In the genomic region with DNA sequence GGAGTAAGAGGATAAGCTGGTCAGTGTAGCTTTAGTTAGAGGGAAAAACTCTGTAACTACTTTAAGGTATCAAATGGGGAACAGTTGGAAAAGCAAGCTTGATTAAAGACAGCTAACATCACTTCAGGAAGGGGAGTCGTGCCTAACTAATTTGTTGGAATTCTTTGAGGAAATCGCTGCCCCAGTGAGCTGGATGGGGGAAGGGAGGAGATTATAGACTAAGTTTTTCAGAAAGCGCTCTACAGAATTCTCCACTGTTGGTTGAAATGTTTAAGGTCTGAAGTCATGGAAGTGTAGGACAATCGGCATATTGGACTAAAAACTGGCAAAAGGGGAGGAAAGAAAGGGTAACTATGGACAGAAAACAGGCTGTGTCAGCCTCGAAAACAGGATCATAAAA, we compare ENCODE assay signal across 26 cellular contexts.
DNase-seq lines count a peak whose midpoint lies in the region; ATAC-seq, FAIRE-seq and TF ChIP-seq lines count a peak whose summit lies in the region.
"Had no signal": no experiment of that assay in that cellular context is flagged by ENCODE, and none has a peak within 500 bp of the region (broad histone marks: within the 10 kb centered on the region; RNA-seq: fewer than 3 reads in every experiment).

No MANE protein-coding gene starts in this region.

- no peaks in the 10 kb centered on the region for H3K27me3 ChIP-seq in H1 (replicated peaks in 1 of 4; ENCODE audit: control insufficient read depth in 3 of 4, extremely low read depth in 1 of 4, insufficient read depth in 3 of 4, low read length in 3 of 4)
- H3K27me3 ChIP-seq in foreskin keratinocyte, result no peaks in the 10 kb centered on the region
- H3K27me3 ChIP-seq: BLaER1 treated with 17β-estradiol and CSF1 and Interleukin-3, amounts not matched to agents 10 nM and 100 nM had no signal

- H2BK5ac ChIP-seq in H1 (ENCODE audit: low read depth, low read length), result no peak overlapping the region

- FAIRE-seq in H1 (lab: Jason Lieb, UNC), result no peak
- FAIRE-seq: A204.1 had no signal

- POLR2A ChIA-PET in H1 (lab: Charles Lee; ENCODE audit: partially characterized antibody), result no interaction called here

- no peak overlapping the region for H4K91ac ChIP-seq in H1 (replicated peaks; ENCODE audit: insufficient read length, low read length)

- H3K4me3 ChIP-seq in AG10803 (ENCODE audit: low read length) (no peak overlapping the region), H1 (ENCODE audit: extremely low read depth in 1 of 4, insufficient read depth in 2 of 4, low read depth in 3 of 4, low read length in 4 of 4) (peak overlapping the region; percentile 11 to 50 (median 22); a peak in 5 of 8 replicates), mesodermal cell (ENCODE audit: extremely low read depth, insufficient read depth, low read length, poor library complexity, severe bottlenecking) (no peak overlapping the region)
- H3K4me3 ChIP-seq: BLaER1 treated with 17β-estradiol and CSF1 and Interleukin-3, amounts not matched to agents 10 nM and 100 nM; tibial artery had no signal

- no peak overlapping the region for H4K5ac ChIP-seq in H1 (ENCODE audit: insufficient read length, low read depth, low read length)

- H3K27ac ChIP-seq in H1 (ENCODE audit: low read depth, low read length) (no peak overlapping the region), mesodermal cell (ENCODE audit: low read depth, low read length, severe bottlenecking) (peak overlapping the region; percentile 84), foreskin keratinocyte (no peak overlapping the region)
- H3K27ac ChIP-seq: BLaER1 treated with 17β-estradiol and CSF1 and Interleukin-3, amounts not matched to agents 10 nM and 100 nM; tibial artery had no signal

- H2BK15ac ChIP-seq in H1 (ENCODE audit: low read length), result no peak overlapping the region

- H3K27ac Mint-ChIP-seq in HFFc6, result peak overlapping the region; percentile 80
- H3K27ac Mint-ChIP-seq: activated CD8-positive, alpha-beta T cell treated with anti-CD3 and anti-CD28 coated beads, Interleukin-2, amount 10 ng/mL, durations not matched to agents 7 days and 5 days; activated naive CD8-positive, alpha-beta T cell; activated T-cell treated with anti-CD3 and anti-CD28 coated beads, Interleukin-2, amount 50 U/mL, for 72 hours; dendritic cell treated with granulocyte-macrophage colony-stimulating factor and Interleukin-4, amounts not matched to agents 40 ng/mL and 50 ng/mL, for 4 days; memory B cell; stimulated activated memory B cell treated with anti-CD40 and anti-IgM and Interleukin-4, amounts not matched to agents 10 μg/mL and 1 μg/mL and 100 μg/mL, for 72 hours; T-helper 1 cell treated with Interleukin-12 subunit alpha and Interleukin-12 subunit beta and Interleukin-4 antibody, amounts not matched to agents 30 μg/mL and 1 μg/mL, for 36 hours had no signal

- ATAC-seq in foreskin keratinocyte, result no peak
- ATAC-seq in HG03159 (IDR thresholded peaks at IDR 0.05; ENCODE audit: unreplicated experiment), result no peak
- no peak for ATAC-seq in GM19467 (IDR thresholded peaks at IDR 0.05; ENCODE audit: unreplicated experiment)
- ATAC-seq in GM18519 (IDR thresholded peaks at IDR 0.05; ENCODE audit: low FRiP score, unreplicated experiment), result no peak
- ATAC-seq: activated CD8-positive, alpha-beta T cell treated with anti-CD3 and anti-CD28 coated beads, Interleukin-2, amount 10 ng/mL, durations not matched to agents 7 days and 5 days; activated T-cell treated with anti-CD3 and anti-CD28 coated beads, Interleukin-2, amount 50 U/mL, for 72 hours; stimulated activated memory B cell treated with anti-CD40 and anti-IgM and Interleukin-4, amounts not matched to agents 10 μg/mL and 1 μg/mL and 100 μg/mL, for 72 hours had no signal

- H3K4me1 ChIP-seq in H1 (replicated peaks in 1 of 4; ENCODE audit: control insufficient read depth in 3 of 4, insufficient read depth in 4 of 4, low read length in 3 of 4) (peaks cover 2 to 10% (median 5%) of the 10 kb centered on the region in 4 experiments; a peak in 4 of 7 replicates), mesodermal cell (ENCODE audit: control insufficient read depth, insufficient read depth, low read length, poor library complexity, severe bottlenecking) (peaks cover 41% of the 10 kb centered on the region), foreskin keratinocyte (peaks cover 32% of the 10 kb centered on the region)

- no peak overlapping the region for H2BK120ac ChIP-seq in H1 (replicated peaks; ENCODE audit: low read depth, low read length)

- no peaks in the 10 kb centered on the region for H3K9me3 Mint-ChIP-seq in HFFc6
- H3K9me3 Mint-ChIP-seq: activated T-cell treated with anti-CD3 and anti-CD28 coated beads, Interleukin-2, amount 50 U/mL, for 72 hours; dendritic cell treated with granulocyte-macrophage colony-stimulating factor and Interleukin-4, amounts not matched to agents 40 ng/mL and 50 ng/mL, for 4 days; memory B cell; stimulated activated memory B cell treated with anti-CD40 and anti-IgM and Interleukin-4, amounts not matched to agents 10 μg/mL and 1 μg/mL and 100 μg/mL, for 72 hours; T-helper 1 cell treated with Interleukin-12 subunit alpha and Interleukin-12 subunit beta and Interleukin-4 antibody, amounts not matched to agents 30 μg/mL and 1 μg/mL, for 36 hours had no signal

- TF ChIP-seq RAD21 in H1 (IDR thresholded peaks at IDR 0.05 in 1 of 2, conservative IDR thresholded peaks at IDR 0.05 in 1 of 2; ENCODE audit: low read depth in 2 of 2, low read length in 2 of 2), result no peak

- H2AFZ ChIP-seq in H1 (ENCODE audit: low read length), result peak overlapping the region; percentile 88; the same call in 1 of the 2 replicates

- H2BK20ac ChIP-seq in H1 (ENCODE audit: low read length), result 0 out of 2 replicates have a peak overlapping the region, but pooled peaks have one; percentile 26

- no peak overlapping the region for H2AK5ac ChIP-seq in H1 (ENCODE audit: low read depth, low read length)

- CTCF ChIA-PET in H1 (lab: Charles Lee; ENCODE audit: partially characterized antibody), result interaction anchor here (0.9 to 1.4 kb wide), 5 partner anchors 8 to 402 kb away, joined by 3 to 7 read pairs (median 4); no protein-coding TSS in a partner anchor

- H2BK12ac ChIP-seq in H1 (ENCODE audit: low read depth, low read length), result no peak overlapping the region

- peaks cover 8% of the 10 kb centered on the region; the same call in 1 of the 2 replicates for H3K36me3 Mint-ChIP-seq in HFFc6 (ENCODE audit: low read depth)
- H3K36me3 Mint-ChIP-seq: activated naive CD8-positive, alpha-beta T cell; brain; memory B cell; stimulated activated memory B cell treated with anti-CD40 and anti-IgM and Interleukin-4, amounts not matched to agents 10 μg/mL and 1 μg/mL and 100 μg/mL, for 72 hours had no signal

- H3K9me3 ChIP-seq in H1 (ENCODE audit: insufficient read depth in 2 of 2, low read depth in 1 of 2, low read length in 1 of 2) (no peaks in the 10 kb centered on the region), mesodermal cell (ENCODE audit: control insufficient read depth, low read length) (no peaks in the 10 kb centered on the region)
- H3K9me3 ChIP-seq: BLaER1 treated with 17β-estradiol and CSF1 and Interleukin-3, amounts not matched to agents 10 nM and 100 nM; tibial artery had no signal

- no peak overlapping the region for H3K4ac ChIP-seq in H1 (replicated peaks; ENCODE audit: insufficient read length, low read depth, low read length)

- DNase-seq in AG10803 (ENCODE audit: low read depth), result peak; percentile 26
- DNase-seq in HFFc6, result no peak
- no peak for DNase-seq in H1 (ENCODE audit: low read depth in 1 of 2, low spot score in 2 of 2)
- DNase-seq in foreskin keratinocyte, result no peak
- DNase-seq: activated CD8-positive, alpha-beta T cell treated with anti-CD3 and anti-CD28 coated beads, Interleukin-2, amount 10 ng/mL, durations not matched to agents 7 days and 5 days; activated T-cell treated with anti-CD3 and anti-CD28 coated beads, Interleukin-2, amount 50 U/mL, for 72 hours; erythroblast; GOT3; islet precursor cell; NCI-H1105; NCI-H526; retina; SHP77; tibial artery had no signal

- no peaks in the 10 kb centered on the region for H3K79me2 ChIP-seq in H1 (ENCODE audit: control insufficient read depth in 1 of 2, insufficient read depth in 2 of 2, low read length in 2 of 2)

- H3K4me1 Mint-ChIP-seq in HFFc6 (ENCODE audit: low read depth), result peaks cover 67% of the 10 kb centered on the region
- H3K4me1 Mint-ChIP-seq: memory B cell; stimulated activated memory B cell treated with anti-CD40 and anti-IgM and Interleukin-4, amounts not matched to agents 10 μg/mL and 1 μg/mL and 100 μg/mL, for 72 hours had no signal

- peak overlapping the region; percentile 67 to 91 for H3K4me2 ChIP-seq in H1 (ENCODE audit: insufficient read depth in 1 of 2, low read depth in 2 of 2, low read length in 2 of 2)
- H3K4me2 ChIP-seq: BLaER1 treated with 17β-estradiol and CSF1 and Interleukin-3, amounts not matched to agents 10 nM and 100 nM had no signal

- H3K27me3 Mint-ChIP-seq in HFFc6 (ENCODE audit: insufficient read depth), result no peaks in the 10 kb centered on the region; the same call in 1 of the 2 replicates
- H3K27me3 Mint-ChIP-seq: stimulated activated memory B cell treated with anti-CD40 and anti-IgM and Interleukin-4, amounts not matched to agents 10 μg/mL and 1 μg/mL and 100 μg/mL, for 72 hours had no signal

- TF ChIP-seq CTCF in AG10803 (conservative IDR thresholded peaks at IDR 0.05; ENCODE audit: low read length), result no peak
- no peak for TF ChIP-seq CTCF in HFFc6 (IDR thresholded peaks at IDR 0.05)
- TF ChIP-seq CTCF in H1 (IDR thresholded peaks at IDR 0.05; ENCODE audit: control extremely low read depth in 1 of 3, insufficient read depth in 1 of 3, low read depth in 1 of 3, low read length in 3 of 3), result no peak
- no peak for TF ChIP-seq CTCF in foreskin keratinocyte (conservative IDR thresholded peaks at IDR 0.05)

- H3K4me3 Mint-ChIP-seq in HFFc6, result peak overlapping the region; percentile 38
- H3K4me3 Mint-ChIP-seq: activated CD8-positive, alpha-beta T cell treated with anti-CD3 and anti-CD28 coated beads, Interleukin-2, amount 10 ng/mL, durations not matched to agents 7 days and 5 days; activated naive CD8-positive, alpha-beta T cell; activated T-cell treated with anti-CD3 and anti-CD28 coated beads, Interleukin-2, amount 50 U/mL, for 72 hours; brain; dendritic cell treated with granulocyte-macrophage colony-stimulating factor and Interleukin-4, amounts not matched to agents 40 ng/mL and 50 ng/mL, for 4 days; memory B cell; stimulated activated memory B cell treated with anti-CD40 and anti-IgM and Interleukin-4, amounts not matched to agents 10 μg/mL and 1 μg/mL and 100 μg/mL, for 72 hours; T-helper 1 cell treated with Interleukin-12 subunit alpha and Interleukin-12 subunit beta and Interleukin-4 antibody, amounts not matched to agents 30 μg/mL and 1 μg/mL, for 36 hours had no signal

- no peak overlapping the region; the same call in 1 of the 2 replicates for H3K18ac ChIP-seq in H1 (ENCODE audit: extremely low read depth, low read length)

- 38% methylated on average over 5 of the region's 5 CpGs; no CpG with 5 or more reads in 1 of the 2 experiments for WGBS in H1 (ENCODE audit: extremely low coverage in 1 of 2, insufficient coverage in 1 of 2, insufficient read length in 1 of 2, insufficient replicate concordance in 2 of 2, low coverage in 1 of 2, low lambda C conversion rate in 2 of 2, missing lambda C conversion rate in 1 of 2), 2 experiments
- 22 to 41% methylated on average over 4 to 5 of the region's 5 CpGs for WGBS in mesodermal cell (ENCODE audit: insufficient coverage in 2 of 2), 2 experiments

- no peak overlapping the region for H3K56ac ChIP-seq in H1 (replicated peaks; ENCODE audit: insufficient read length, low read depth, low read length)

- no peaks in the 10 kb centered on the region; the same call in 1 of the 2 replicates for H3K23me2 ChIP-seq in H1 (ENCODE audit: low read depth, low read length)

- H4K8ac ChIP-seq in H1 (ENCODE audit: extremely low read depth, insufficient read depth, low read length), result no peak overlapping the region

- H3K14ac ChIP-seq in H1 (ENCODE audit: insufficient read length), result no peak overlapping the region

- no peak overlapping the region for H3K9ac ChIP-seq in H1 (replicated peaks in 1 of 4; ENCODE audit: extremely low read depth in 1 of 4, low read depth in 3 of 4, low read length in 3 of 4)
- H3K9ac ChIP-seq: BLaER1 treated with 17β-estradiol and CSF1 and Interleukin-3, amounts not matched to agents 10 nM and 100 nM had no signal

- H3K36me3 ChIP-seq in H1 (ENCODE audit: control insufficient read depth in 2 of 4, insufficient read depth in 4 of 4, low read length in 3 of 4) (no peaks in the 10 kb centered on the region), mesodermal cell (ENCODE audit: control insufficient read depth, insufficient read depth, low read length) (no peaks in the 10 kb centered on the region)
- H3K36me3 ChIP-seq: BLaER1 treated with 17β-estradiol and CSF1 and Interleukin-3, amounts not matched to agents 10 nM and 100 nM; tibial artery had no signal

- no peak for TF ChIP-seq POLR2A in H1 (IDR thresholded peaks at IDR 0.05; ENCODE audit: control extremely low read depth in 1 of 2, low read depth in 2 of 2, low read length in 2 of 2)

- H3K23ac ChIP-seq in H1 (ENCODE audit: insufficient read length), result no peak overlapping the region

- no peaks in the 10 kb centered on the region for H3K79me1 ChIP-seq in H1 (ENCODE audit: low read depth, low read length)

- no peaks in the 10 kb centered on the region for H4K20me1 ChIP-seq in H1 (replicated peaks in 1 of 2; ENCODE audit: control insufficient read depth in 1 of 2, insufficient read depth in 2 of 2, low read length in 2 of 2)
- H4K20me1 ChIP-seq: BLaER1 treated with 17β-estradiol and CSF1 and Interleukin-3, amounts not matched to agents 10 nM and 100 nM had no signal

- TF ChIP-seq EP300 in H1 (IDR thresholded peaks at IDR 0.05; ENCODE audit: borderline replicate concordance in 1 of 2, low read depth in 2 of 2, low read length in 2 of 2), result no peak

Comparison
In these comparisons a context has a peak if more than half of its experiments do, and no peak if none do; other contexts are left out.
1. H3K4me3 ChIP-seq: peak in H1 (4 of 4); none in AG10803 (single experiment) and mesodermal cell (single experiment).